In genomic region chr4:2948895-2949781, GRCh38 we compare ENCODE assay signal across 1 cellular context.
TF ChIP-seq lines count a peak whose summit lies in the region.

No MANE protein-coding gene starts in this region.

TF ChIP-seq in H1, 55 proteins besides CTCF, POLR2A, EP300 and RAD21 (continued from another document):
- no peak for TF ChIP-seq SAP30 (IDR thresholded peaks at IDR 0.05; ENCODE audit: insufficient read depth, insufficient replicate concordance, low read length)
- no peak for TF ChIP-seq BACH1 (IDR thresholded peaks at IDR 0.05; ENCODE audit: low read length)
- TF ChIP-seq ASH2L (IDR thresholded peaks at IDR 0.05; ENCODE audit: low read length), result no peak
- TF ChIP-seq BRCA1 (IDR thresholded peaks at IDR 0.05; ENCODE audit: low read depth, low read length), result no peak
- no peak for TF ChIP-seq NANOG (IDR thresholded peaks at IDR 0.05; ENCODE audit: insufficient read depth, low read depth, low read length, poor library complexity, severe bottlenecking)
